In the genomic region with DNA sequence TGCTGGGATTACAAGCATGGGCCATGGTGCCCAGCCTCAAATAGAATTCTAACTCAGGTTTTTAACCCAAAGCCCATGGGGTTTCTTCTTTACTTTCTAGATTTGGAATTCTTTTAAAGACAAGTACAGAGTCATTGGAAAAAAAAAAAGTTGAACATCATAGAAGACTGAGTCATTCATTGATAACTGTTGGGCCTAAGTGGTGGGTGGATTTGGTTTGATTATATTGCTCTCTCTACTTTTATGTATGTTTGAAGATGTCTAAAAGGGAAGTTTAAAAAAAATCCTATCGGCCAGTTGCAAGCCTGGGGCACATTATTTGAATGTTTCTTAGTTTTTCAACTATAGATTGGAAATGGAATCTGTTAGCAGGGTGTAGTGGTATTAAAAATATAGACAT, we compare ENCODE assay signal across 1 cellular context.
TF ChIP-seq lines count a peak whose summit lies in the region.

No MANE protein-coding gene starts in this region.

TF ChIP-seq in GM12878, 131 proteins besides CTCF, POLR2A, EP300 and RAD21:
- TF ChIP-seq JUNB (IDR thresholded peaks at IDR 0.05): peak; percentile 34; the same call in 1 of the 2 replicates
- no peak for TF ChIP-seq MYC (IDR thresholded peaks at IDR 0.05; ENCODE audit: insufficient read depth, insufficient read length, insufficient replicate concordance, low read length, severe bottlenecking)
- no peak for TF ChIP-seq EGR1 (IDR thresholded peaks at IDR 0.05; ENCODE audit: borderline replicate concordance in 1 of 2, low read depth in 2 of 2, low read length in 2 of 2)
- peak; percentile 24; the same call in 1 of the 2 replicates for TF ChIP-seq RUNX3 (IDR thresholded peaks at IDR 0.05; ENCODE audit: low read length)
TF ChIP-seq in GM12878: peak in this region for 2.
